Comparison of ENCODE assay signal across 1 cellular context in the genomic region with DNA sequence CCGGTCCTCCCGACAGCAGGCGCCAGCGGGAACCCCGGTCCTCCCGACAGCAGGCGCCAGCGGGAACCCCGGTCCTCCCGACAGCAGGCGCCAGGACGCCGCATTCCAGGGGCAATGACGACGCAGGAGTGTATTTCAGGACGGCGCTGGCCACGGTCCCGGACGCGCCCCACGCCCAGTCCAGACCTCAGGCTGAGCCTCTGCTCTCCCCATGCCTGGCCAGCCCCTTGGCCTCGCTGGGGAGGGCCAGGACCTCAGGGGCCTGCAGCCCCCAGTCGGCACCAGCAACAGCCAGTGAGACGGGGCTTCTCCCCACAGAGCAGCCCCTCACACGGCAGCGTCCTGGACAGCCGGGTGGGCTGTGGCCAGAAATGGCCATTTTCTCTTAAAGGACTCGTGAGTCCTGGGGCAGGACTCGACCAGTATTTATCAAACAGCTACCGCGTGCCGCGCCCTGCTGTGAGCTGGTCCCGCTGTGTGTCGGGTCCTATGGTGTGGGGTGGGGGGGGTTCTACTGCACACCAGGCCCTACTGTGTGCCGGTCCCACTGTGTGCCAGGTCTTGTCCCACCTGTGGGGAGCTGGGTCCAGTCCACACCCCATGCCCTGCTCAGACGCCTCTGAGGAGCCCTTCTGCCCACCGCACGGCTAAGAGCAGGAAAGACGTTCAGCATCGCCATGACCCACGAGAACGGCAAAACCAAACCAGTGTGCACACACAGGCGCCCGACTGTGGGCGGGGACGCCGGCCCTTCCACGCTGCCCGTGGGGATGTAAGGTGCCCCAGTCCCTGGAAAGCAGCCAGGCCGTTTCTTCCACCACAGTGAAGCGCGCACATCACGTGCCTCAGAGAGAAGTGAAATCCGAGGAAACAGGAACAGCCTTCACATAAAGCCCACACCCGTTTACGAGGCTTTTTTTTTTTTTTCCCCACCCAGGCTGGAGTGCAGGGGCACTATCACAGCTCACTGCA.
TF ChIP-seq lines count a peak whose summit lies in the region.

No MANE protein-coding gene starts in this region.

TF ChIP-seq in K562, 482 proteins besides CTCF, POLR2A, EP300 and RAD21 (continued from another document and continues in another):
- TF ChIP-seq, protein P1, sequence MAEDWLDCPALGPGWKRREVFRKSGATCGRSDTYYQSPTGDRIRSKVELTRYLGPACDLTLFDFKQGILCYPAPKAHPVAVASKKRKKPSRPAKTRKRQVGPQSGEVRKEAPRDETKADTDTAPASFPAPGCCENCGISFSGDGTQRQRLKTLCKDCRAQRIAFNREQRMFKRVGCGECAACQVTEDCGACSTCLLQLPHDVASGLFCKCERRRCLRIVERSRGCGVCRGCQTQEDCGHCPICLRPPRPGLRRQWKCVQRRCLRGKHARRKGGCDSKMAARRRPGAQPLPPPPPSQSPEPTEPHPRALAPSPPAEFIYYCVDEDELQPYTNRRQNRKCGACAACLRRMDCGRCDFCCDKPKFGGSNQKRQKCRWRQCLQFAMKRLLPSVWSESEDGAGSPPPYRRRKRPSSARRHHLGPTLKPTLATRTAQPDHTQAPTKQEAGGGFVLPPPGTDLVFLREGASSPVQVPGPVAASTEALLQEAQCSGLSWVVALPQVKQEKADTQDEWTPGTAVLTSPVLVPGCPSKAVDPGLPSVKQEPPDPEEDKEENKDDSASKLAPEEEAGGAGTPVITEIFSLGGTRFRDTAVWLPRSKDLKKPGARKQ (CRISPR knock-in tag; IDR thresholded peaks at IDR 0.05), result no peak
- TF ChIP-seq ZNF408 (CRISPR knock-in tag; IDR thresholded peaks at IDR 0.05; ENCODE audit: low read depth) (no peak), NR3C1 (CRISPR knock-in tag; IDR thresholded peaks at IDR 0.05) (no peak), FIP1L1 (IDR thresholded peaks at IDR 0.05; ENCODE audit: low read depth, low read length, poor library complexity, severe bottlenecking) (no peak), PHF21A (IDR thresholded peaks at IDR 0.05; ENCODE audit: borderline replicate concordance, low read depth) (no peak), OTX1 (CRISPR knock-in tag; IDR thresholded peaks at IDR 0.05) (no peak), ETS2 (tag; IDR thresholded peaks at IDR 0.05; ENCODE audit: borderline replicate concordance, poor library complexity, severe bottlenecking) (no peak), ZNF77 (CRISPR knock-in tag; IDR thresholded peaks at IDR 0.05) (no peak), GABPB1 (CRISPR knock-in tag; IDR thresholded peaks at IDR 0.05) (no peak), TCFL5 (CRISPR knock-in tag; conservative IDR thresholded peaks at IDR 0.05) (no peak), RFX1 (IDR thresholded peaks at IDR 0.05) (no peak), POLR2G (IDR thresholded peaks at IDR 0.05; ENCODE audit: low read depth, low read length) (peak; percentile 35; the same call in 1 of the 2 replicates), ZNF134 (CRISPR knock-in tag; conservative IDR thresholded peaks at IDR 0.05) (no peak), ZSCAN32 (CRISPR knock-in tag; IDR thresholded peaks at IDR 0.05) (no peak), MIER1 (IDR thresholded peaks at IDR 0.05; ENCODE audit: low read depth) (no peak), FOXM1 (IDR thresholded peaks at IDR 0.05; ENCODE audit: low read depth) (no peak), FOXM1 (CRISPR knock-in tag; IDR thresholded peaks at IDR 0.05; ENCODE audit: low read depth) (no peak), KLF16 (IDR thresholded peaks at IDR 0.05) (no peak), ZNF696 (CRISPR knock-in tag; conservative IDR thresholded peaks at IDR 0.05) (no peak), TRIM24 (IDR thresholded peaks at IDR 0.05) (no peak), POLR2AphosphoS5 (IDR thresholded peaks at IDR 0.05; ENCODE audit: control insufficient read depth, insufficient read depth, low read depth, low read length) (no peak), NFATC3 (IDR thresholded peaks at IDR 0.05) (no peak), ESRRB (CRISPR knock-in tag; IDR thresholded peaks at IDR 0.05; ENCODE audit: borderline replicate concordance) (no peak), XRCC4 (IDR thresholded peaks at IDR 0.05; ENCODE audit: extremely low read depth, insufficient read depth, insufficient read length) (no peak), PTRF (tag; IDR thresholded peaks at IDR 0.05) (no peak), ZNF121 (CRISPR knock-in tag; conservative IDR thresholded peaks at IDR 0.05) (no peak), CBFB (CRISPR knock-in tag; IDR thresholded peaks at IDR 0.05) (no peak), ZNF766 (CRISPR knock-in tag; conservative IDR thresholded peaks at IDR 0.05) (no peak), CBX8 (IDR thresholded peaks at IDR 0.05; ENCODE audit: borderline replicate concordance, extremely low read depth, low read depth, low read length, poor library complexity, severe bottlenecking) (no peak), MCM7 (IDR thresholded peaks at IDR 0.05) (no peak), NUFIP1 (IDR thresholded peaks at IDR 0.05; ENCODE audit: partially characterized antibody) (no peak), KDM4B (IDR thresholded peaks at IDR 0.05; ENCODE audit: borderline replicate concordance in 2 of 2, low read depth in 1 of 2) (no peak), ZNF282 (CRISPR knock-in tag; IDR thresholded peaks at IDR 0.05) (no peak), SIN3A (IDR thresholded peaks at IDR 0.05; ENCODE audit: borderline replicate concordance in 2 of 2, control insufficient read depth in 1 of 2, low read depth in 2 of 2, low read length in 2 of 2) (no peak)
- TF ChIP-seq, protein P2, sequence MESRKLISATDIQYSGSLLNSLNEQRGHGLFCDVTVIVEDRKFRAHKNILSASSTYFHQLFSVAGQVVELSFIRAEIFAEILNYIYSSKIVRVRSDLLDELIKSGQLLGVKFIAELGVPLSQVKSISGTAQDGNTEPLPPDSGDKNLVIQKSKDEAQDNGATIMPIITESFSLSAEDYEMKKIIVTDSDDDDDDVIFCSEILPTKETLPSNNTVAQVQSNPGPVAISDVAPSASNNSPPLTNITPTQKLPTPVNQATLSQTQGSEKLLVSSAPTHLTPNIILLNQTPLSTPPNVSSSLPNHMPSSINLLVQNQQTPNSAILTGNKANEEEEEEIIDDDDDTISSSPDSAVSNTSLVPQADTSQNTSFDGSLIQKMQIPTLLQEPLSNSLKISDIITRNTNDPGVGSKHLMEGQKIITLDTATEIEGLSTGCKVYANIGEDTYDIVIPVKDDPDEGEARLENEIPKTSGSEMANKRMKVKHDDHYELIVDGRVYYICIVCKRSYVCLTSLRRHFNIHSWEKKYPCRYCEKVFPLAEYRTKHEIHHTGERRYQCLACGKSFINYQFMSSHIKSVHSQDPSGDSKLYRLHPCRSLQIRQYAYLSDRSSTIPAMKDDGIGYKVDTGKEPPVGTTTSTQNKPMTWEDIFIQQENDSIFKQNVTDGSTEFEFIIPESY (CRISPR knock-in tag; IDR thresholded peaks at IDR 0.05), result peak; percentile 8; the same call in 1 of the 2 replicates
- TF ChIP-seq, protein P3, sequence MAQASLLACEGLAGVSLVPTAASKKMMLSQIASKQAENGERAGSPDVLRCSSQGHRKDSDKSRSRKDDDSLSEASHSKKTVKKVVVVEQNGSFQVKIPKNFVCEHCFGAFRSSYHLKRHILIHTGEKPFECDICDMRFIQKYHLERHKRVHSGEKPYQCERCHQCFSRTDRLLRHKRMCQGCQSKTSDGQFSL (CRISPR knock-in tag; IDR thresholded peaks at IDR 0.05), result 0 out of 2 replicates have a peak, but pooled peaks have one; percentile 24
- TF ChIP-seq, protein P3 (tag; IDR thresholded peaks at IDR 0.05), result no peak
- TF ChIP-seq, protein P4, sequence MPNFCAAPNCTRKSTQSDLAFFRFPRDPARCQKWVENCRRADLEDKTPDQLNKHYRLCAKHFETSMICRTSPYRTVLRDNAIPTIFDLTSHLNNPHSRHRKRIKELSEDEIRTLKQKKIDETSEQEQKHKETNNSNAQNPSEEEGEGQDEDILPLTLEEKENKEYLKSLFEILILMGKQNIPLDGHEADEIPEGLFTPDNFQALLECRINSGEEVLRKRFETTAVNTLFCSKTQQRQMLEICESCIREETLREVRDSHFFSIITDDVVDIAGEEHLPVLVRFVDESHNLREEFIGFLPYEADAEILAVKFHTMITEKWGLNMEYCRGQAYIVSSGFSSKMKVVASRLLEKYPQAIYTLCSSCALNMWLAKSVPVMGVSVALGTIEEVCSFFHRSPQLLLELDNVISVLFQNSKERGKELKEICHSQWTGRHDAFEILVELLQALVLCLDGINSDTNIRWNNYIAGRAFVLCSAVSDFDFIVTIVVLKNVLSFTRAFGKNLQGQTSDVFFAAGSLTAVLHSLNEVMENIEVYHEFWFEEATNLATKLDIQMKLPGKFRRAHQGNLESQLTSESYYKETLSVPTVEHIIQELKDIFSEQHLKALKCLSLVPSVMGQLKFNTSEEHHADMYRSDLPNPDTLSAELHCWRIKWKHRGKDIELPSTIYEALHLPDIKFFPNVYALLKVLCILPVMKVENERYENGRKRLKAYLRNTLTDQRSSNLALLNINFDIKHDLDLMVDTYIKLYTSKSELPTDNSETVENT (CRISPR knock-in tag; IDR thresholded peaks at IDR 0.05), result no peak
- TF ChIP-seq, protein P5, sequence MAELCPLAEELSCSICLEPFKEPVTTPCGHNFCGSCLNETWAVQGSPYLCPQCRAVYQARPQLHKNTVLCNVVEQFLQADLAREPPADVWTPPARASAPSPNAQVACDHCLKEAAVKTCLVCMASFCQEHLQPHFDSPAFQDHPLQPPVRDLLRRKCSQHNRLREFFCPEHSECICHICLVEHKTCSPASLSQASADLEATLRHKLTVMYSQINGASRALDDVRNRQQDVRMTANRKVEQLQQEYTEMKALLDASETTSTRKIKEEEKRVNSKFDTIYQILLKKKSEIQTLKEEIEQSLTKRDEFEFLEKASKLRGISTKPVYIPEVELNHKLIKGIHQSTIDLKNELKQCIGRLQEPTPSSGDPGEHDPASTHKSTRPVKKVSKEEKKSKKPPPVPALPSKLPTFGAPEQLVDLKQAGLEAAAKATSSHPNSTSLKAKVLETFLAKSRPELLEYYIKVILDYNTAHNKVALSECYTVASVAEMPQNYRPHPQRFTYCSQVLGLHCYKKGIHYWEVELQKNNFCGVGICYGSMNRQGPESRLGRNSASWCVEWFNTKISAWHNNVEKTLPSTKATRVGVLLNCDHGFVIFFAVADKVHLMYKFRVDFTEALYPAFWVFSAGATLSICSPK (IDR thresholded peaks at IDR 0.05; ENCODE audit: borderline replicate concordance), result no peak
- TF ChIP-seq, protein P6, sequence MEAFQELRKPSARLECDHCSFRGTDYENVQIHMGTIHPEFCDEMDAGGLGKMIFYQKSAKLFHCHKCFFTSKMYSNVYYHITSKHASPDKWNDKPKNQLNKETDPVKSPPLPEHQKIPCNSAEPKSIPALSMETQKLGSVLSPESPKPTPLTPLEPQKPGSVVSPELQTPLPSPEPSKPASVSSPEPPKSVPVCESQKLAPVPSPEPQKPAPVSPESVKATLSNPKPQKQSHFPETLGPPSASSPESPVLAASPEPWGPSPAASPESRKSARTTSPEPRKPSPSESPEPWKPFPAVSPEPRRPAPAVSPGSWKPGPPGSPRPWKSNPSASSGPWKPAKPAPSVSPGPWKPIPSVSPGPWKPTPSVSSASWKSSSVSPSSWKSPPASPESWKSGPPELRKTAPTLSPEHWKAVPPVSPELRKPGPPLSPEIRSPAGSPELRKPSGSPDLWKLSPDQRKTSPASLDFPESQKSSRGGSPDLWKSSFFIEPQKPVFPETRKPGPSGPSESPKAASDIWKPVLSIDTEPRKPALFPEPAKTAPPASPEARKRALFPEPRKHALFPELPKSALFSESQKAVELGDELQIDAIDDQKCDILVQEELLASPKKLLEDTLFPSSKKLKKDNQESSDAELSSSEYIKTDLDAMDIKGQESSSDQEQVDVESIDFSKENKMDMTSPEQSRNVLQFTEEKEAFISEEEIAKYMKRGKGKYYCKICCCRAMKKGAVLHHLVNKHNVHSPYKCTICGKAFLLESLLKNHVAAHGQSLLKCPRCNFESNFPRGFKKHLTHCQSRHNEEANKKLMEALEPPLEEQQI (IDR thresholded peaks at IDR 0.05), result no peak
- TF ChIP-seq, protein P7, sequence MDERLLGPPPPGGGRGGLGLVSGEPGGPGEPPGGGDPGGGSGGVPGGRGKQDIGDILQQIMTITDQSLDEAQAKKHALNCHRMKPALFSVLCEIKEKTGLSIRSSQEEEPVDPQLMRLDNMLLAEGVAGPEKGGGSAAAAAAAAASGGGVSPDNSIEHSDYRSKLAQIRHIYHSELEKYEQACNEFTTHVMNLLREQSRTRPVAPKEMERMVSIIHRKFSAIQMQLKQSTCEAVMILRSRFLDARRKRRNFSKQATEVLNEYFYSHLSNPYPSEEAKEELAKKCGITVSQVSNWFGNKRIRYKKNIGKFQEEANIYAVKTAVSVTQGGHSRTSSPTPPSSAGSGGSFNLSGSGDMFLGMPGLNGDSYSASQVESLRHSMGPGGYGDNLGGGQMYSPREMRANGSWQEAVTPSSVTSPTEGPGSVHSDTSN (CRISPR knock-in tag; IDR thresholded peaks at IDR 0.05; ENCODE audit: low read depth), result no peak
- TF ChIP-seq, protein P7 (tag; conservative IDR thresholded peaks at IDR 0.05; ENCODE audit: low read depth), result no peak
- TF ChIP-seq, protein P8, sequence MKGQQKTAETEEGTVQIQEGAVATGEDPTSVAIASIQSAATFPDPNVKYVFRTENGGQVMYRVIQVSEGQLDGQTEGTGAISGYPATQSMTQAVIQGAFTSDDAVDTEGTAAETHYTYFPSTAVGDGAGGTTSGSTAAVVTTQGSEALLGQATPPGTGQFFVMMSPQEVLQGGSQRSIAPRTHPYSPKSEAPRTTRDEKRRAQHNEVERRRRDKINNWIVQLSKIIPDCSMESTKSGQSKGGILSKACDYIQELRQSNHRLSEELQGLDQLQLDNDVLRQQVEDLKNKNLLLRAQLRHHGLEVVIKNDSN (CRISPR knock-in tag; IDR thresholded peaks at IDR 0.05), result peak; percentile 57
- TF ChIP-seq, protein P9, sequence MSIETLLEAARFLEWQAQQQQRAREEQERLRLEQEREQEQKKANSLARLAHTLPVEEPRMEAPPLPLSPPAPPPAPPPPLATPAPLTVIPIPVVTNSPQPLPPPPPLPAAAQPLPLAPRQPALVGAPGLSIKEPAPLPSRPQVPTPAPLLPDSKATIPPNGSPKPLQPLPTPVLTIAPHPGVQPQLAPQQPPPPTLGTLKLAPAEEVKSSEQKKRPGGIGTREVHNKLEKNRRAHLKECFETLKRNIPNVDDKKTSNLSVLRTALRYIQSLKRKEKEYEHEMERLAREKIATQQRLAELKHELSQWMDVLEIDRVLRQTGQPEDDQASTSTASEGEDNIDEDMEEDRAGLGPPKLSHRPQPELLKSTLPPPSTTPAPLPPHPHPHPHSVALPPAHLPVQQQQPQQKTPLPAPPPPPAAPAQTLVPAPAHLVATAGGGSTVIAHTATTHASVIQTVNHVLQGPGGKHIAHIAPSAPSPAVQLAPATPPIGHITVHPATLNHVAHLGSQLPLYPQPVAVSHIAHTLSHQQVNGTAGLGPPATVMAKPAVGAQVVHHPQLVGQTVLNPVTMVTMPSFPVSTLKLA (conservative IDR thresholded peaks at IDR 0.05), result no peak
